21 cellular contexts compared by ENCODE assay signal in genomic region chr10:48031390-48031789, GRCh38. TPM values are rescaled to one million over a fixed set of nuclear protein-coding genes. Genes with fewer than 3 reads are reported as not detected.
"Had no signal": no experiment of that assay in that cellular context is flagged by ENCODE, and none has a peak within 500 bp of the region (broad histone marks: within the 10 kb centered on the region; RNA-seq: fewer than 3 reads in every experiment).

No MANE protein-coding gene starts in this region.

RNA-seq across cellular contexts. Expression of gene FAM25C, which starts 31.8 kb away (rescaled TPM):
- total RNA-seq: heart left ventricle; left colon; left lung; liver; lung microvascular endothelial cell; mesenteric fat pad; mucosa of descending colon; myocyte; naive thymus-derived CD4-positive, alpha-beta T cell; natural killer cell treated with Interleukin-12 subunit alpha and Interleukin-12 subunit beta and Interleukin-15 and Interleukin-18, amount 100 ng/mL, for 72 hours; omental fat pad; ovary; prostate gland; right cardiac atrium; sigmoid colon; spleen; subcutaneous adipose tissue; temporal lobe; tibial nerve; ureter; uterus had no signal
